In the genomic region with DNA sequence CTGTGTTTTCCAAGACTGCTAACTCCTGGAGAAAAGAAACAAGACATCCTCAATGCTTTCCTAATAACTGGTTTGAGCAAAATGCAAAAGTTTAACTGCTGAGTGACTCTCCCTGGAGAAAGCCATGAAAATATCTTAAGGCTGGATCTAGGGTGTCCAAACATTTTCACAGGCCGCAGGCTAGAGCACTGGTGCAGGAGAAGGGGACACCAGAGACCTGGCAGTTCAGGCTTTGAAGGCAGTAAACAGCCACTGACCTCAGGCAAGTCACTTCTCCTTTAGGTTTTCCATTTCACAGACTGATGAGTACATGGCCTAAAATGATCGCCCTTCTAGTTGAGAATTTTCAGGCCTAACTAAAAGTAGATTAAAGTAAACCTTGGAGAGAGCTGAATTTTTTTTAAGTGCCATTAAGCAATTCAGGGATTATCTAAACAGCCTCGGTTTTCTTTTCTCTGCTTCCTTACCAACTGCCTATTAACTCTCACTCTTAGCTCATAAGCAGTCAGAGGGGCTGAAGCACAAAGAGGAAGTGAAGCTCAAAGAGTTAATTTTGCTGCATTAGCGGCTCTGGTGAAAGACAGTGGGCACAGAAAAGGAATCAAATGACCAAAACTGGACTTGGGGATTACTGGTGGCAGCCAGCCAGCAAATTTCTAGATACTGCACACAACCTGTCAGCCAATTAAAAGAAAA, we compare ENCODE assay signal across 8 cellular contexts. TPM values are rescaled to one million over a fixed set of nuclear protein-coding genes. Genes with fewer than 3 reads are reported as not detected.
DNase-seq lines count a peak whose midpoint lies in the region; ATAC-seq lines count a peak whose summit lies in the region.

No MANE protein-coding gene starts in this region.

- intact Hi-C loops in right cardiac atrium (cut with DNase I): loop anchor here in 1 of 4 donors (5.0 kb wide), 1 partner anchor 82 kb away; the partner anchor contains the start of gene TCIRG1

- DNase-seq in NCI-H446 (lab: John Stamatoyannopoulos, UW) (peak; percentile 13 to 28), NCI-H446 treated with DMSO at 0.1 percent for 48 hours (lab: John Stamatoyannopoulos, UW) (no peak), RPMI8226 (peak; percentile 84), right cardiac atrium (no peak), 8988T (no peak)

- no peaks in the 10 kb centered on the region for H3K27me3 Mint-ChIP-seq in stimulated activated memory B cell treated with anti-CD40 and anti-IgM and Interleukin-4, amounts not matched to agents 10 μg/mL and 1 μg/mL and 100 μg/mL, for 72 hours

- H3K4me3 Mint-ChIP-seq in stimulated activated memory B cell treated with anti-CD40 and anti-IgM and Interleukin-4, amounts not matched to agents 10 μg/mL and 1 μg/mL and 100 μg/mL, for 72 hours: peak overlapping the region; percentile 42

- no peaks in the 10 kb centered on the region for H3K27me3 ChIP-seq in right cardiac atrium (ENCODE audit: control insufficient read depth, insufficient read depth)

- peaks cover 4% of the 10 kb centered on the region for H3K4me1 ChIP-seq in right cardiac atrium (ENCODE audit: control insufficient read depth, insufficient read depth, low read length)

- H3K27ac ChIP-seq in right cardiac atrium (ENCODE audit: low read length): peak overlapping the region; percentile 88

- peaks cover 33% of the 10 kb centered on the region for H3K4me1 Mint-ChIP-seq in stimulated activated memory B cell treated with anti-CD40 and anti-IgM and Interleukin-4, amounts not matched to agents 10 μg/mL and 1 μg/mL and 100 μg/mL, for 72 hours

- H3K9me3 ChIP-seq in right cardiac atrium (ENCODE audit: control insufficient read depth, low read length): no peaks in the 10 kb centered on the region

- peak overlapping the region; percentile 81 for H3K27ac Mint-ChIP-seq in stimulated activated memory B cell treated with anti-CD40 and anti-IgM and Interleukin-4, amounts not matched to agents 10 μg/mL and 1 μg/mL and 100 μg/mL, for 72 hours

- 33% methylated on average over 4 of the region's 4 CpGs for WGBS in right cardiac atrium

- H3K9me3 Mint-ChIP-seq in stimulated activated memory B cell treated with anti-CD40 and anti-IgM and Interleukin-4, amounts not matched to agents 10 μg/mL and 1 μg/mL and 100 μg/mL, for 72 hours: no peaks in the 10 kb centered on the region

- H3K4me3 ChIP-seq in right cardiac atrium (ENCODE audit: low read length): no peak overlapping the region

- peaks cover 9% of the 10 kb centered on the region for H3K36me3 Mint-ChIP-seq in stimulated activated memory B cell treated with anti-CD40 and anti-IgM and Interleukin-4, amounts not matched to agents 10 μg/mL and 1 μg/mL and 100 μg/mL, for 72 hours

- ATAC-seq in right cardiac atrium: no peak
- peak; percentile 38 for ATAC-seq in stimulated activated memory B cell treated with anti-CD40 and anti-IgM and Interleukin-4, amounts not matched to agents 10 μg/mL and 1 μg/mL and 100 μg/mL, for 72 hours
- no peak for ATAC-seq in esophagus mucosa
- no peak for ATAC-seq in HG02678 (IDR thresholded peaks at IDR 0.05; ENCODE audit: unreplicated experiment)

RNA-seq across cellular contexts. Expression of gene CHKA, which starts 2.3 kb away (rescaled TPM):
- total RNA-seq in right cardiac atrium (10 to 100 TPM in 2 of 4 donors, 1 to 10 TPM in 2; 8.7 to 11.1 (median 9.7) TPM), esophagus mucosa (2.3 TPM)
- polyA plus RNA-seq in right cardiac atrium: 10.9 TPM

Comparison
In these comparisons a context has a peak if more than half of its experiments do, and no peak if none do; other contexts are left out.
1. DNase-seq: peak in NCI-H446 (2 of 2) and RPMI8226 (single experiment); none in NCI-H446 treated with DMSO at 0.1 percent for 48 hours (single experiment), right cardiac atrium (0 of 3) and 8988T (single experiment).